1 cellular context compared by ENCODE assay signal in genomic region chr15:73704869-73705645, GRCh38.
TF ChIP-seq lines count a peak whose summit lies in the region.

No MANE protein-coding gene starts in this region.

TF ChIP-seq in K562, 482 proteins besides CTCF, POLR2A, EP300 and RAD21 (continued from another document and continues in another):
- TF ChIP-seq, protein P1, sequence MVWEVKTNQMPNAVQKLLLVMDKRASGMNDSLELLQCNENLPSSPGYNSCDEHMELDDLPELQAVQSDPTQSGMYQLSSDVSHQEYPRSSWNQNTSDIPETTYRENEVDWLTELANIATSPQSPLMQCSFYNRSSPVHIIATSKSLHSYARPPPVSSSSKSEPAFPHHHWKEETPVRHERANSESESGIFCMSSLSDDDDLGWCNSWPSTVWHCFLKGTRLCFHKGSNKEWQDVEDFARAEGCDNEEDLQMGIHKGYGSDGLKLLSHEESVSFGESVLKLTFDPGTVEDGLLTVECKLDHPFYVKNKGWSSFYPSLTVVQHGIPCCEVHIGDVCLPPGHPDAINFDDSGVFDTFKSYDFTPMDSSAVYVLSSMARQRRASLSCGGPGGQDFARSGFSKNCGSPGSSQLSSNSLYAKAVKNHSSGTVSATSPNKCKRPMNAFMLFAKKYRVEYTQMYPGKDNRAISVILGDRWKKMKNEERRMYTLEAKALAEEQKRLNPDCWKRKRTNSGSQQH (CRISPR knock-in tag; IDR thresholded peaks at IDR 0.05): no peak
- TF ChIP-seq ZNF384 (IDR thresholded peaks at IDR 0.05; ENCODE audit: low read depth, low read length) (no peak), ATF1 (CRISPR knock-in tag; IDR thresholded peaks at IDR 0.05) (no peak), ATF1 (tag; IDR thresholded peaks at IDR 0.05) (peak; percentile 33; the same call in 1 of the 2 replicates), ESRRA (IDR thresholded peaks at IDR 0.05; ENCODE audit: borderline replicate concordance, low read depth) (peak; percentile 34; the same call in 1 of the 2 replicates), YY1 (IDR thresholded peaks at IDR 0.05; ENCODE audit: borderline replicate concordance in 1 of 3, control insufficient read depth in 1 of 3, extremely low read depth in 1 of 3, insufficient read depth in 3 of 3, insufficient read length in 1 of 3, insufficient replicate concordance in 2 of 3, low read depth in 1 of 3, low read length in 2 of 3) (peak in 1 of 3 experiments; percentile 5), SMAD4 (CRISPR knock-in tag; conservative IDR thresholded peaks at IDR 0.05) (no peak), NCOA6 (IDR thresholded peaks at IDR 0.05) (no peak), SMC3 (conservative IDR thresholded peaks at IDR 0.05; ENCODE audit: insufficient read depth, low read depth, low read length) (peak; percentile 58; the same call in 1 of the 2 replicates), ZEB2 (IDR thresholded peaks at IDR 0.05) (0 out of 2 replicates have a peak, but pooled peaks have one; percentile 32), ZBTB26 (CRISPR knock-in tag; IDR thresholded peaks at IDR 0.05) (no peak), ZKSCAN8 (CRISPR knock-in tag; IDR thresholded peaks at IDR 0.05) (no peak), REST (CRISPR knock-in tag; IDR thresholded peaks at IDR 0.05; ENCODE audit: low read depth) (no peak), JUND (IDR thresholded peaks at IDR 0.05; ENCODE audit: borderline replicate concordance, low read depth, low read length) (no peak), JUND (tag; IDR thresholded peaks at IDR 0.05; ENCODE audit: borderline replicate concordance, low read depth, low read length) (no peak), STAG1 (CRISPR knock-in tag; IDR thresholded peaks at IDR 0.05; ENCODE audit: borderline replicate concordance) (peak; percentile 66; the same call in 1 of the 2 replicates), ZNF77 (CRISPR knock-in tag; IDR thresholded peaks at IDR 0.05) (no peak), SRSF1 (IDR thresholded peaks at IDR 0.05; ENCODE audit: low read depth, low read length) (no peak), CEBPG (CRISPR knock-in tag; IDR thresholded peaks at IDR 0.05) (no peak), CEBPG (tag; conservative IDR thresholded peaks at IDR 0.05 in 1 of 2, IDR thresholded peaks at IDR 0.05 in 1 of 2) (no peak), ZFP36 (IDR thresholded peaks at IDR 0.05; ENCODE audit: low read depth, low read length, partially characterized antibody) (peak; percentile 1), HSF4 (CRISPR knock-in tag; IDR thresholded peaks at IDR 0.05; ENCODE audit: borderline replicate concordance) (no peak), ARHGAP35 (IDR thresholded peaks at IDR 0.05; ENCODE audit: partially characterized antibody) (no peak), RHOXF2B (CRISPR knock-in tag; conservative IDR thresholded peaks at IDR 0.05) (no peak), POLR2H (tag; IDR thresholded peaks at IDR 0.05; ENCODE audit: low read depth) (no peak), TFAP4 (CRISPR knock-in tag; IDR thresholded peaks at IDR 0.05; ENCODE audit: borderline replicate concordance) (peak; percentile 27; the same call in 1 of the 2 replicates), CREBBP (IDR thresholded peaks at IDR 0.05; ENCODE audit: low read depth, low read length) (no peak), TCF7L2 (IDR thresholded peaks at IDR 0.05; ENCODE audit: low read depth, low read length) (no peak), NFYB (IDR thresholded peaks at IDR 0.05; ENCODE audit: extremely low read depth, insufficient read length) (no peak), SAFB (IDR thresholded peaks at IDR 0.05; ENCODE audit: borderline replicate concordance, low read depth, low read length) (no peak), RBM34 (IDR thresholded peaks at IDR 0.05; ENCODE audit: borderline replicate concordance, insufficient read depth, low read length) (no peak), CREM (IDR thresholded peaks at IDR 0.05; ENCODE audit: low read depth) (peak; percentile 34; the same call in 1 of the 2 replicates), BDP1 (IDR thresholded peaks at IDR 0.05; ENCODE audit: insufficient read depth, insufficient read length) (no peak), E2F3 (CRISPR knock-in tag; IDR thresholded peaks at IDR 0.05) (no peak), CBX1 (IDR thresholded peaks at IDR 0.05; ENCODE audit: low read depth) (no peak), ATF6 (CRISPR knock-in tag; IDR thresholded peaks at IDR 0.05) (no peak), CTCFL (IDR thresholded peaks at IDR 0.05; ENCODE audit: borderline replicate concordance, insufficient read depth, low read depth, low read length, poor library complexity, severe bottlenecking) (peak; percentile 21), PML (IDR thresholded peaks at IDR 0.05; ENCODE audit: low read length) (no peak), TEAD2 (tag; IDR thresholded peaks at IDR 0.05) (no peak)
- TF ChIP-seq, protein P2, sequence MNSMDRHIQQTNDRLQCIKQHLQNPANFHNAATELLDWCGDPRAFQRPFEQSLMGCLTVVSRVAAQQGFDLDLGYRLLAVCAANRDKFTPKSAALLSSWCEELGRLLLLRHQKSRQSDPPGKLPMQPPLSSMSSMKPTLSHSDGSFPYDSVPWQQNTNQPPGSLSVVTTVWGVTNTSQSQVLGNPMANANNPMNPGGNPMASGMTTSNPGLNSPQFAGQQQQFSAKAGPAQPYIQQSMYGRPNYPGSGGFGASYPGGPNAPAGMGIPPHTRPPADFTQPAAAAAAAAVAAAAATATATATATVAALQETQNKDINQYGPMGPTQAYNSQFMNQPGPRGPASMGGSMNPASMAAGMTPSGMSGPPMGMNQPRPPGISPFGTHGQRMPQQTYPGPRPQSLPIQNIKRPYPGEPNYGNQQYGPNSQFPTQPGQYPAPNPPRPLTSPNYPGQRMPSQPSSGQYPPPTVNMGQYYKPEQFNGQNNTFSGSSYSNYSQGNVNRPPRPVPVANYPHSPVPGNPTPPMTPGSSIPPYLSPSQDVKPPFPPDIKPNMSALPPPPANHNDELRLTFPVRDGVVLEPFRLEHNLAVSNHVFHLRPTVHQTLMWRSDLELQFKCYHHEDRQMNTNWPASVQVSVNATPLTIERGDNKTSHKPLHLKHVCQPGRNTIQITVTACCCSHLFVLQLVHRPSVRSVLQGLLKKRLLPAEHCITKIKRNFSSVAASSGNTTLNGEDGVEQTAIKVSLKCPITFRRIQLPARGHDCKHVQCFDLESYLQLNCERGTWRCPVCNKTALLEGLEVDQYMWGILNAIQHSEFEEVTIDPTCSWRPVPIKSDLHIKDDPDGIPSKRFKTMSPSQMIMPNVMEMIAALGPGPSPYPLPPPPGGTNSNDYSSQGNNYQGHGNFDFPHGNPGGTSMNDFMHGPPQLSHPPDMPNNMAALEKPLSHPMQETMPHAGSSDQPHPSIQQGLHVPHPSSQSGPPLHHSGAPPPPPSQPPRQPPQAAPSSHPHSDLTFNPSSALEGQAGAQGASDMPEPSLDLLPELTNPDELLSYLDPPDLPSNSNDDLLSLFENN (IDR thresholded peaks at IDR 0.05; ENCODE audit: low read depth in 2 of 2, low read length in 2 of 2): no peak
- TF ChIP-seq, protein P3, sequence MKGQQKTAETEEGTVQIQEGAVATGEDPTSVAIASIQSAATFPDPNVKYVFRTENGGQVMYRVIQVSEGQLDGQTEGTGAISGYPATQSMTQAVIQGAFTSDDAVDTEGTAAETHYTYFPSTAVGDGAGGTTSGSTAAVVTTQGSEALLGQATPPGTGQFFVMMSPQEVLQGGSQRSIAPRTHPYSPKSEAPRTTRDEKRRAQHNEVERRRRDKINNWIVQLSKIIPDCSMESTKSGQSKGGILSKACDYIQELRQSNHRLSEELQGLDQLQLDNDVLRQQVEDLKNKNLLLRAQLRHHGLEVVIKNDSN (CRISPR knock-in tag; IDR thresholded peaks at IDR 0.05): no peak
- TF ChIP-seq, protein P4, sequence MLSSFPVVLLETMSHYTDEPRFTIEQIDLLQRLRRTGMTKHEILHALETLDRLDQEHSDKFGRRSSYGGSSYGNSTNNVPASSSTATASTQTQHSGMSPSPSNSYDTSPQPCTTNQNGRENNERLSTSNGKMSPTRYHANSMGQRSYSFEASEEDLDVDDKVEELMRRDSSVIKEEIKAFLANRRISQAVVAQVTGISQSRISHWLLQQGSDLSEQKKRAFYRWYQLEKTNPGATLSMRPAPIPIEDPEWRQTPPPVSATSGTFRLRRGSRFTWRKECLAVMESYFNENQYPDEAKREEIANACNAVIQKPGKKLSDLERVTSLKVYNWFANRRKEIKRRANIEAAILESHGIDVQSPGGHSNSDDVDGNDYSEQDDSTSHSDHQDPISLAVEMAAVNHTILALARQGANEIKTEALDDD (IDR thresholded peaks at IDR 0.05): peak; percentile 57; the same call in 1 of the 2 replicates
- TF ChIP-seq, protein P5, sequence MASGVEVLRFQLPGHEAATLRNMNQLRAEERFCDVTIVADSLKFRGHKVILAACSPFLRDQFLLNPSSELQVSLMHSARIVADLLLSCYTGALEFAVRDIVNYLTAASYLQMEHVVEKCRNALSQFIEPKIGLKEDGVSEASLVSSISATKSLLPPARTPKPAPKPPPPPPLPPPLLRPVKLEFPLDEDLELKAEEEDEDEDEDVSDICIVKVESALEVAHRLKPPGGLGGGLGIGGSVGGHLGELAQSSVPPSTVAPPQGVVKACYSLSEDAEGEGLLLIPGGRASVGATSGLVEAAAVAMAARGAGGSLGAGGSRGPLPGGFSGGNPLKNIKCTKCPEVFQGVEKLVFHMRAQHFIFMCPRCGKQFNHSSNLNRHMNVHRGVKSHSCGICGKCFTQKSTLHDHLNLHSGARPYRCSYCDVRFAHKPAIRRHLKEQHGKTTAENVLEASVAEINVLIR (CRISPR knock-in tag; IDR thresholded peaks at IDR 0.05): no peak
- TF ChIP-seq, protein P6, sequence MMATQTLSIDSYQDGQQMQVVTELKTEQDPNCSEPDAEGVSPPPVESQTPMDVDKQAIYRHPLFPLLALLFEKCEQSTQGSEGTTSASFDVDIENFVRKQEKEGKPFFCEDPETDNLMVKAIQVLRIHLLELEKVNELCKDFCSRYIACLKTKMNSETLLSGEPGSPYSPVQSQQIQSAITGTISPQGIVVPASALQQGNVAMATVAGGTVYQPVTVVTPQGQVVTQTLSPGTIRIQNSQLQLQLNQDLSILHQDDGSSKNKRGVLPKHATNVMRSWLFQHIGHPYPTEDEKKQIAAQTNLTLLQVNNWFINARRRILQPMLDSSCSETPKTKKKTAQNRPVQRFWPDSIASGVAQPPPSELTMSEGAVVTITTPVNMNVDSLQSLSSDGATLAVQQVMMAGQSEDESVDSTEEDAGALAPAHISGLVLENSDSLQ (IDR thresholded peaks at IDR 0.05): no peak; the same call in 1 of the 2 replicates
